Comparison of ENCODE assay signal across 25 cellular contexts in genomic region chr6:39350723-39351505, GRCh38. TPM values are rescaled to one million over a fixed set of nuclear protein-coding genes. Genes with fewer than 3 reads are reported as not detected.
"Had no signal": no experiment of that assay in that cellular context is flagged by ENCODE, and none has a peak within 500 bp of the region (broad histone marks: within the 10 kb centered on the region; RNA-seq: fewer than 3 reads in every experiment).

No MANE protein-coding gene starts in this region.

- H3K9me3 ChIP-seq: ascending aorta, Peyer's patch, SJSA1, SK-N-SH had no signal

- H3K4me1 ChIP-seq: ascending aorta, Peyer's patch, SJSA1 had no signal

- H3K36me3 ChIP-seq: ascending aorta, cardiac muscle cell, Peyer's patch, SJSA1 had no signal

- DNase-seq: activated CD4-positive, alpha-beta memory T cell treated with anti-CD3 and anti-CD28 coated beads for 36 hours; activated CD4-positive, alpha-beta T cell treated with anti-CD3 and anti-CD28 coated beads for 36 hours; activated CD4-positive, alpha-beta T cell treated with anti-CD3 and anti-CD28 coated beads, Interleukin-2, amount 50 U/mL, for 1 hour; activated CD8-positive, alpha-beta memory T cell treated with anti-CD3 and anti-CD28 coated beads, Interleukin-2, amount 50 U/mL, for 4 hours; activated naive CD4-positive, alpha-beta T cell; activated naive CD8-positive, alpha-beta T cell treated with anti-CD3 and anti-CD28 coated beads, Interleukin-2, amount 10 ng/mL, durations not matched to agents 7 days and 5 days; activated T-cell treated with anti-CD3 and anti-CD28 coated beads for 4 hours; activated T-cell treated with anti-CD3 and anti-CD28 coated beads, Interleukin-2, amount 50 U/mL, for 4 hours; amygdala; NCI-H187; NCI-H524 treated with DMSO at 0.1 percent for 48 hours; PC-3; Peyer's patch; SHP77 treated with DMSO at 0.1 percent for 48 hours; SK-N-SH had no signal

- H3K27ac ChIP-seq: ascending aorta, cardiac muscle cell, KMS-11, Peyer's patch, SJSA1 had no signal

- ATAC-seq: activated CD4-positive, alpha-beta T cell treated with anti-CD3 and anti-CD28 coated beads for 36 hours; activated CD4-positive, CD25-positive, alpha-beta regulatory T cell treated with anti-CD3 and anti-CD28 coated beads, Interleukin-2, amount 50 U/mL, for 24 hours; activated T-cell treated with anti-CD3 and anti-CD28 coated beads, Interleukin-2, amount 50 U/mL, for 4 hours; PC-3; WTC11 had no signal

- H3K4me3 ChIP-seq: ascending aorta, cardiac muscle cell, Peyer's patch, SJSA1 had no signal

- H3K27me3 ChIP-seq: ascending aorta, cardiac muscle cell, Peyer's patch, SJSA1 had no signal

RNA-seq across cellular contexts. Expression of gene KCNK16, which starts 28.4 kb away (rescaled TPM):
- total RNA-seq: activated CD4-positive, alpha-beta memory T cell treated with anti-CD3 and anti-CD28 coated beads for 36 hours; activated CD4-positive, alpha-beta T cell treated with anti-CD3 and anti-CD28 coated beads for 36 hours; activated naive CD8-positive, alpha-beta T cell treated with anti-CD3 and anti-CD28 coated beads, Interleukin-2, amount 10 ng/mL, durations not matched to agents 7 days and 5 days; activated T-cell treated with anti-CD3 and anti-CD28 coated beads, Interleukin-2, amount 50 U/mL, for 4 hours; activated T-helper 1 cell treated with anti-CD3 and anti-CD28 coated beads, Interleukin-12 subunit alpha, Interleukin-12 subunit beta, Interleukin-2, Interleukin-4 antibody, amounts not matched to agents 30 ng/mL and 10 ng/mL and 1 ng/mL, durations not matched to agents 14 hours and 24 hours and 36 hours; ascending aorta; cardiac muscle cell; chondrocyte; M059J; NCI-H460; PC-3; Peyer's patch; SJSA1; WTC11 had no signal

RNA-seq across cellular contexts. Expression of gene KCNK17, which starts 36.7 kb away (rescaled TPM):
- total RNA-seq: activated CD4-positive, alpha-beta memory T cell treated with anti-CD3 and anti-CD28 coated beads for 36 hours; activated CD4-positive, alpha-beta T cell treated with anti-CD3 and anti-CD28 coated beads for 36 hours; activated naive CD8-positive, alpha-beta T cell treated with anti-CD3 and anti-CD28 coated beads, Interleukin-2, amount 10 ng/mL, durations not matched to agents 7 days and 5 days; activated T-cell treated with anti-CD3 and anti-CD28 coated beads, Interleukin-2, amount 50 U/mL, for 4 hours; activated T-helper 1 cell treated with anti-CD3 and anti-CD28 coated beads, Interleukin-12 subunit alpha, Interleukin-12 subunit beta, Interleukin-2, Interleukin-4 antibody, amounts not matched to agents 30 ng/mL and 10 ng/mL and 1 ng/mL, durations not matched to agents 14 hours and 24 hours and 36 hours; ascending aorta; cardiac muscle cell; chondrocyte; M059J; NCI-H460; PC-3; SJSA1 had no signal
